11 cellular contexts compared by ENCODE assay signal in genomic region chr11:93248602-93249001, GRCh38. TPM values are rescaled to one million over a fixed set of nuclear protein-coding genes. Genes with fewer than 3 reads are reported as not detected.
A peak's percentile ranks its signal among the peaks of the same experiment; 100 is the strongest.
DNase-seq lines count a peak whose midpoint lies in the region; ATAC-seq and TF ChIP-seq lines count a peak whose summit lies in the region.
"Had no signal": no experiment of that assay in that cellular context is flagged by ENCODE, and none has a peak within 500 bp of the region (broad histone marks: within the 10 kb centered on the region; RNA-seq: fewer than 3 reads in every experiment).

No MANE protein-coding gene starts in this region.

- TF ChIP-seq CTCF in GM12865 (IDR thresholded peaks at IDR 0.05; ENCODE audit: insufficient read depth, low read depth, low read length, missing control alignments) (peak; percentile 13), LNCAP (IDR thresholded peaks at IDR 0.05) (peak; percentile 36; the same call in 1 of the 2 replicates), brain microvascular endothelial cell (IDR thresholded peaks at IDR 0.05; ENCODE audit: low read depth, low read length, missing control alignments) (peak; percentile 30), progenitor cell of endocrine pancreas (IDR thresholded peaks at IDR 0.05; ENCODE audit: unreplicated experiment) (peak; percentile 27), tibial artery (IDR thresholded peaks at IDR 0.05) (no peak)

- ATAC-seq in GM19328 (IDR thresholded peaks at IDR 0.05; ENCODE audit: unreplicated experiment), result no peak

- H3K27me3 Mint-ChIP-seq in progenitor cell of endocrine pancreas, result no peaks in the 10 kb centered on the region

- H3K27ac Mint-ChIP-seq in progenitor cell of endocrine pancreas, result no peak overlapping the region

- H3K36me3 Mint-ChIP-seq in progenitor cell of endocrine pancreas (ENCODE audit: insufficient read depth), result peaks cover 2% of the 10 kb centered on the region

- H3K36me3 ChIP-seq in brain microvascular endothelial cell (replicated peaks) (no peaks in the 10 kb centered on the region), tibial artery (no peaks in the 10 kb centered on the region)
- H3K36me3 ChIP-seq: spleen had no signal

- in situ Hi-C loops in brain microvascular endothelial cell (cut with HindIII; ENCODE audit: low pct_ligation_motif_present, low sequenced_read_pairs), result loop anchor here (25.0 kb wide), 1 partner anchor 414 kb away; the partner anchor contains the start of gene CEP295

- H3K9me3 Mint-ChIP-seq in progenitor cell of endocrine pancreas (ENCODE audit: low read depth), result peaks cover 6% of the 10 kb centered on the region

- no peaks in the 10 kb centered on the region for H3K9me3 ChIP-seq in tibial artery
- H3K9me3 ChIP-seq: spleen had no signal

- no peak overlapping the region for H3K4me3 Mint-ChIP-seq in progenitor cell of endocrine pancreas (ENCODE audit: low read depth)

- intact Hi-C loops in tibial artery (cut with DNase I; ENCODE audit: low total_unique reads), result no loop called here

- DNase-seq in GM12865 (ENCODE audit: low read depth), result peak; percentile 9
- no peak for DNase-seq in brain microvascular endothelial cell
- no peak for DNase-seq in progenitor cell of endocrine pancreas (ENCODE audit: low spot score, unreplicated experiment)
- no peak for DNase-seq in NCI-H2081 (lab: John Stamatoyannopoulos, UW)
- no peak for DNase-seq in AG20443 (ENCODE audit: low spot score)
- DNase-seq in tibial artery, result no peak
- DNase-seq: GOT3, NCI-H2107, spleen had no signal

- H3K27ac ChIP-seq in brain microvascular endothelial cell (no peak overlapping the region), tibial artery (peak overlapping the region in 1 of 2 donors; percentile 18)

- H3K4me1 Mint-ChIP-seq in progenitor cell of endocrine pancreas (ENCODE audit: low read depth), result peaks cover 17% of the 10 kb centered on the region

- no peaks in the 10 kb centered on the region for H3K27me3 ChIP-seq in brain microvascular endothelial cell (replicated peaks)
- H3K27me3 ChIP-seq in tibial artery, result no peaks in the 10 kb centered on the region
- H3K27me3 ChIP-seq: spleen had no signal

- H3K4me3 ChIP-seq in GM12865 (ENCODE audit: low read depth, low read length) (no peak overlapping the region), brain microvascular endothelial cell (ENCODE audit: low read depth, low read length) (no peak overlapping the region), tibial artery (no peak overlapping the region)
- H3K4me3 ChIP-seq: spleen had no signal

- peaks cover 0 to 19% (median 4%) of the 10 kb centered on the region in 4 donors for H3K4me1 ChIP-seq in tibial artery

RNA-seq across cellular contexts. Expression of gene SLC36A4, which starts 50.8 kb away (rescaled TPM):
- total RNA-seq in progenitor cell of endocrine pancreas, result 36.4 and 38.5 TPM in 2 replicates

Comparison
In these comparisons a context has a peak if more than half of its experiments do, and no peak if none do; other contexts are left out.
1. CTCF ChIP-seq: peak in GM12865 (single experiment), LNCAP (single experiment), brain microvascular endothelial cell (single experiment) and progenitor cell of endocrine pancreas (single experiment); none in tibial artery (0 of 2).